In genomic region chr9:125549465-125550215, GRCh38 we compare ENCODE assay signal across 10 cellular contexts.
DNase-seq lines count a peak whose midpoint lies in the region; ATAC-seq and TF ChIP-seq lines count a peak whose summit lies in the region.
"Had no signal": no experiment of that assay in that cellular context is flagged by ENCODE, and none has a peak within 500 bp of the region (broad histone marks: within the 10 kb centered on the region; RNA-seq: fewer than 3 reads in every experiment).

No MANE protein-coding gene starts in this region.

- DNase-seq in NCI-H446 treated with DMSO at 0.1 percent for 48 hours (lab: John Stamatoyannopoulos, UW), result peak; percentile 77
- DNase-seq in fibroblast of the aortic adventitia (ENCODE audit: low read depth), result peak; percentile 89
- no peak for DNase-seq in activated T-cell treated with anti-CD3 and anti-CD28 coated beads, Interleukin-2, amount 50 U/mL, for 48 hours
- DNase-seq in trophoblast cell, result no peak
- DNase-seq in activated CD8-positive, alpha-beta memory T cell treated with anti-CD3 and anti-CD28 coated beads, Interleukin-2, amount 50 U/mL, for 48 hours, result no peak
- DNase-seq: NCI-H510A had no signal

- H2AFZ ChIP-seq in ACC112 (ENCODE audit: low read length, unreplicated experiment) (peak overlapping the region; percentile 17), neural cell (ENCODE audit: low read depth, low read length) (no peak overlapping the region), trophoblast cell (ENCODE audit: insufficient read depth, low read length, poor library complexity) (no peak overlapping the region)

- no peak overlapping the region for H3K4ac ChIP-seq in trophoblast cell (ENCODE audit: low read depth, low read length)

- H3K9me3 ChIP-seq in neural cell (ENCODE audit: low read length), result no peaks in the 10 kb centered on the region
- H3K9me3 ChIP-seq in trophoblast cell (ENCODE audit: insufficient read depth, low read depth, low read length), result peaks cover 1% of the 10 kb centered on the region
- H3K9me3 ChIP-seq: BLaER1 had no signal

- no peak overlapping the region for H3K14ac ChIP-seq in trophoblast cell (ENCODE audit: low read length)

- H3K4me1 ChIP-seq in ACC112 (ENCODE audit: control insufficient read depth, insufficient read depth, low read length, unreplicated experiment) (peaks cover 36% of the 10 kb centered on the region), trophoblast cell (ENCODE audit: control insufficient read depth in 1 of 2, insufficient read depth in 2 of 2, low read length in 2 of 2) (no peaks in the 10 kb centered on the region)
- H3K4me1 ChIP-seq: BLaER1 had no signal

- no peak overlapping the region for H4K8ac ChIP-seq in trophoblast cell (ENCODE audit: low read depth, low read length)

- no peak overlapping the region for H3K18ac ChIP-seq in trophoblast cell (ENCODE audit: low read length)

- no peak overlapping the region for H2AK5ac ChIP-seq in trophoblast cell (ENCODE audit: low read length)

- H3K23ac ChIP-seq in trophoblast cell (ENCODE audit: low read length), result no peak overlapping the region

- no peak overlapping the region for H4K91ac ChIP-seq in trophoblast cell (ENCODE audit: low read depth, low read length)

- H3K27ac ChIP-seq in ACC112 (ENCODE audit: low read depth, low read length) (no peak overlapping the region), neural cell (ENCODE audit: low read length) (peak overlapping the region; percentile 3), trophoblast cell (ENCODE audit: low read depth, low read length) (no peak overlapping the region)
- H3K27ac ChIP-seq: BLaER1 had no signal

- H2BK5ac ChIP-seq in trophoblast cell (ENCODE audit: low read depth, low read length, poor library complexity), result no peak overlapping the region

- ATAC-seq in GM21717 (IDR thresholded peaks at IDR 0.05; ENCODE audit: unreplicated experiment), result no peak

- H4K20me1 ChIP-seq in neural cell (ENCODE audit: insufficient read depth), result no peaks in the 10 kb centered on the region
- H4K20me1 ChIP-seq: BLaER1 had no signal

- TF ChIP-seq EP300 in neural cell (conservative IDR thresholded peaks at IDR 0.05; ENCODE audit: poor library complexity, severe bottlenecking), result no peak

- H3K79me2 ChIP-seq in ACC112 (ENCODE audit: control insufficient read depth, insufficient read depth, low read length, unreplicated experiment) (peaks cover 4% of the 10 kb centered on the region), neural cell (replicated peaks; ENCODE audit: insufficient read depth, low read length) (no peaks in the 10 kb centered on the region), trophoblast cell (ENCODE audit: control insufficient read depth, insufficient read depth, low read length, poor library complexity) (no peaks in the 10 kb centered on the region)

- H3K4me3 ChIP-seq in ACC112 (ENCODE audit: low read depth, low read length) (peak overlapping the region; percentile 20; the same call in 1 of the 2 replicates), fibroblast of the aortic adventitia (ENCODE audit: low read depth, low read length) (no peak overlapping the region), neural cell (ENCODE audit: low read length) (peak overlapping the region; percentile 13), trophoblast cell (ENCODE audit: low read depth, low read length) (no peak overlapping the region)
- H3K4me3 ChIP-seq: BLaER1 had no signal

- no peaks in the 10 kb centered on the region for H3F3A ChIP-seq in neural cell (ENCODE audit: insufficient read depth, low read length, poor library complexity, severe bottlenecking)

- H2BK12ac ChIP-seq in trophoblast cell (ENCODE audit: low read length), result no peak overlapping the region

- TF ChIP-seq CTCF in fibroblast of the aortic adventitia (IDR thresholded peaks at IDR 0.05; ENCODE audit: insufficient read depth, low read length) (no peak), neural cell (IDR thresholded peaks at IDR 0.05; ENCODE audit: poor library complexity, severe bottlenecking) (no peak)

- H4K12ac ChIP-seq in trophoblast cell (ENCODE audit: low read depth, low read length), result no peak overlapping the region

- no peak overlapping the region for H2BK120ac ChIP-seq in trophoblast cell (ENCODE audit: insufficient read depth, low read length, poor library complexity)

- H3K9ac ChIP-seq in neural cell (ENCODE audit: low read length) (no peak overlapping the region), trophoblast cell (ENCODE audit: low read length) (no peak overlapping the region)
- H3K9ac ChIP-seq: BLaER1 had no signal

- no peaks in the 10 kb centered on the region for H3K27me3 ChIP-seq in ACC112 (ENCODE audit: insufficient read depth, low read length)
- no peaks in the 10 kb centered on the region for H3K27me3 ChIP-seq in neural cell (ENCODE audit: insufficient read depth, low read depth, low read length)
- no peaks in the 10 kb centered on the region for H3K27me3 ChIP-seq in trophoblast cell (ENCODE audit: insufficient read depth, low read length)
- H3K27me3 ChIP-seq: BLaER1 had no signal

- no CpG with 5 or more reads among the region's 12 CpGs for WGBS in trophoblast cell (ENCODE audit: extremely low coverage, insufficient coverage, insufficient read length)

- no peaks in the 10 kb centered on the region for H3K79me1 ChIP-seq in trophoblast cell (ENCODE audit: low read length)

- TF ChIP-seq RAD21 in neural cell (conservative IDR thresholded peaks at IDR 0.05), result no peak

- H3K36me3 ChIP-seq in ACC112 (ENCODE audit: insufficient read depth, low read length) (no peaks in the 10 kb centered on the region), neural cell (ENCODE audit: insufficient read depth, low read length) (no peaks in the 10 kb centered on the region), trophoblast cell (ENCODE audit: control insufficient read depth in 1 of 2, insufficient read depth in 2 of 2, low read length in 2 of 2) (no peaks in the 10 kb centered on the region)

- H3K4me2 ChIP-seq in neural cell (ENCODE audit: low read length), result no peak overlapping the region
- H3K4me2 ChIP-seq in trophoblast cell (ENCODE audit: low read length), result no peak overlapping the region
- H3K4me2 ChIP-seq: BLaER1 had no signal

- no peaks in the 10 kb centered on the region for H3K9me2 ChIP-seq in neural cell (ENCODE audit: insufficient read depth, low read length)

TF ChIP-seq in neural cell, 6 proteins besides CTCF, POLR2A, EP300 and RAD21:
- TF ChIP-seq TAF1 (IDR thresholded peaks at IDR 0.05; ENCODE audit: low read depth), result no peak
- TF ChIP-seq EZH2 (IDR thresholded peaks at IDR 0.05; ENCODE audit: borderline replicate concordance, insufficient read depth, low read length, poor library complexity, severe bottlenecking), result no peak

Comparison
In these comparisons a context has a peak if more than half of its experiments do, and no peak if none do; other contexts are left out.
1. H3K4me3 ChIP-seq: peak in ACC112 (single experiment) and neural cell (single experiment); none in fibroblast of the aortic adventitia (single experiment) and trophoblast cell (single experiment).
2. DNase-seq: peak in NCI-H446 treated with DMSO at 0.1 percent for 48 hours (single experiment) and fibroblast of the aortic adventitia (single experiment); none in activated T-cell treated with anti-CD3 and anti-CD28 coated beads, Interleukin-2, amount 50 U/mL, for 48 hours (0 of 2), trophoblast cell (0 of 2) and activated CD8-positive, alpha-beta memory T cell treated with anti-CD3 and anti-CD28 coated beads, Interleukin-2, amount 50 U/mL, for 48 hours (single experiment).